Comparison of ENCODE assay signal across 1 cellular context in the genomic region with DNA sequence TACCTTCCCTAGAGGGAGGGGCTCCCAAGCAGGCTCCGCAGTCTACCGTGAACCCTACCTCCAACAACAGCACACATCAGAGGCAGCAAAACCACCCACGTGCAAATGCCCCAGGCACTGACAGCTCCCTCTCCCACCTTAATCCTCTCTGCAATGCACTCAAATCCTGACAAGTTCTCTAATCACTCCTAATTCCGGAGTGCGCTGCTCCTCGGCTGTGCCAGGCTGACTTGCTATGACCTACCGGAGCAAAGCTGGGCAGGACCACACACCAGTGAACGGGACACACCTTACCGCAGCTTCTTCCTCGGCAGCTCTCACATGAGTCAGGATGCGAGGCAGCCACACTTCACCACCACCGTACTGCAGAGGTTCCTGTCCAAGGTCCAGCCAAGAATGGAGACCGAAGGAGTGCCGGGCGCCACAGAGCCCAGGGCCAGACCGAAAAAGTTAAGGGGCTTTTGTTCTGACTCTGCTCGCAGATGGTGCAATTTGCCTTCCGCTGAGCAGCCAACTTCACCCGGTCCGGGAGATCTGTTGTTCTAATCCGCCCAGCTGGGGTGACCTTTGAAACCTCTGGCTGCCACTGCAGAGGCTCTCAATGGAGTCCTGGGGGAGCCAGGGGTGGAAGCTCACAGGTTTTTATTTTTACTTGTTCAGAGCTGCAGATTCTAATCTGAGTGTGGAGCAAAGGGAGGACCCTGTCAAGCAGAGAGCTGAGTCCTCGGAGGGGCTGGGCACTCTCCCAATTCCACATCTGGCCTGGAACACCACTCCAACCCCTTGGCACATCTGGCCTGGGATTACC.
TF ChIP-seq lines count a peak whose summit lies in the region.

No MANE protein-coding gene starts in this region.

TF ChIP-seq in HepG2, 621 proteins besides CTCF, POLR2A, EP300 and RAD21 (continued from another document and continues in another):
- TF ChIP-seq, protein P1, sequence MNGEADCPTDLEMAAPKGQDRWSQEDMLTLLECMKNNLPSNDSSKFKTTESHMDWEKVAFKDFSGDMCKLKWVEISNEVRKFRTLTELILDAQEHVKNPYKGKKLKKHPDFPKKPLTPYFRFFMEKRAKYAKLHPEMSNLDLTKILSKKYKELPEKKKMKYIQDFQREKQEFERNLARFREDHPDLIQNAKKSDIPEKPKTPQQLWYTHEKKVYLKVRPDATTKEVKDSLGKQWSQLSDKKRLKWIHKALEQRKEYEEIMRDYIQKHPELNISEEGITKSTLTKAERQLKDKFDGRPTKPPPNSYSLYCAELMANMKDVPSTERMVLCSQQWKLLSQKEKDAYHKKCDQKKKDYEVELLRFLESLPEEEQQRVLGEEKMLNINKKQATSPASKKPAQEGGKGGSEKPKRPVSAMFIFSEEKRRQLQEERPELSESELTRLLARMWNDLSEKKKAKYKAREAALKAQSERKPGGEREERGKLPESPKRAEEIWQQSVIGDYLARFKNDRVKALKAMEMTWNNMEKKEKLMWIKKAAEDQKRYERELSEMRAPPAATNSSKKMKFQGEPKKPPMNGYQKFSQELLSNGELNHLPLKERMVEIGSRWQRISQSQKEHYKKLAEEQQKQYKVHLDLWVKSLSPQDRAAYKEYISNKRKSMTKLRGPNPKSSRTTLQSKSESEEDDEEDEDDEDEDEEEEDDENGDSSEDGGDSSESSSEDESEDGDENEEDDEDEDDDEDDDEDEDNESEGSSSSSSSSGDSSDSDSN (CRISPR knock-in tag; IDR thresholded peaks at IDR 0.05): peak; percentile 63
- TF ChIP-seq ZNF556 (CRISPR knock-in tag; IDR thresholded peaks at IDR 0.05; ENCODE audit: borderline replicate concordance) (peak; percentile 53; the same call in 1 of the 2 replicates), NR2F1 (CRISPR knock-in tag; IDR thresholded peaks at IDR 0.05) (no peak), ZNF598 (CRISPR knock-in tag; IDR thresholded peaks at IDR 0.05; ENCODE audit: borderline replicate concordance) (0 out of 2 replicates have a peak, but pooled peaks have one; percentile 52), ZNF292 (CRISPR knock-in tag; IDR thresholded peaks at IDR 0.05; ENCODE audit: borderline replicate concordance, low read depth) (peak; percentile 93), ZNF331 (CRISPR knock-in tag; IDR thresholded peaks at IDR 0.05) (no peak), RFX1 (IDR thresholded peaks at IDR 0.05) (no peak), DRAP1 (CRISPR knock-in tag; IDR thresholded peaks at IDR 0.05) (no peak), THRA (CRISPR knock-in tag; IDR thresholded peaks at IDR 0.05; ENCODE audit: borderline replicate concordance) (no peak), MIXL1 (CRISPR knock-in tag; IDR thresholded peaks at IDR 0.05) (no peak), SP2 (CRISPR knock-in tag; IDR thresholded peaks at IDR 0.05) (no peak), ZSCAN21 (CRISPR knock-in tag; IDR thresholded peaks at IDR 0.05; ENCODE audit: borderline replicate concordance) (no peak; the same call in 1 of the 2 replicates), CHCHD3 (CRISPR knock-in tag; IDR thresholded peaks at IDR 0.05) (no peak), ZFP36L1 (CRISPR knock-in tag; IDR thresholded peaks at IDR 0.05) (no peak), ONECUT2 (CRISPR knock-in tag; IDR thresholded peaks at IDR 0.05) (no peak), ZNF274 (CRISPR knock-in tag; IDR thresholded peaks at IDR 0.05) (no peak), ZFP36 (IDR thresholded peaks at IDR 0.05; ENCODE audit: borderline replicate concordance, low read depth, low read length, partially characterized antibody) (no peak), DZIP1 (CRISPR knock-in tag; IDR thresholded peaks at IDR 0.05) (no peak), ZNF451 (CRISPR knock-in tag; IDR thresholded peaks at IDR 0.05) (no peak), ZNF776 (CRISPR knock-in tag; IDR thresholded peaks at IDR 0.05) (no peak), ZNF883 (CRISPR knock-in tag; IDR thresholded peaks at IDR 0.05; ENCODE audit: not compliant biosample characterization) (no peak), PAWR (CRISPR knock-in tag; IDR thresholded peaks at IDR 0.05; ENCODE audit: borderline replicate concordance) (no peak), HMG20A (CRISPR knock-in tag; IDR thresholded peaks at IDR 0.05; ENCODE audit: borderline replicate concordance) (no peak), GATAD1 (CRISPR knock-in tag; IDR thresholded peaks at IDR 0.05) (no peak), ZNF609 (CRISPR knock-in tag; IDR thresholded peaks at IDR 0.05; ENCODE audit: borderline replicate concordance) (0 out of 2 replicates have a peak, but pooled peaks have one; percentile 66), ZFP1 (CRISPR knock-in tag; IDR thresholded peaks at IDR 0.05) (no peak), NR3C1 (CRISPR knock-in tag; IDR thresholded peaks at IDR 0.05) (no peak), CBFB (CRISPR knock-in tag; IDR thresholded peaks at IDR 0.05) (peak; percentile 44; the same call in 1 of the 2 replicates)
- TF ChIP-seq, protein P2, sequence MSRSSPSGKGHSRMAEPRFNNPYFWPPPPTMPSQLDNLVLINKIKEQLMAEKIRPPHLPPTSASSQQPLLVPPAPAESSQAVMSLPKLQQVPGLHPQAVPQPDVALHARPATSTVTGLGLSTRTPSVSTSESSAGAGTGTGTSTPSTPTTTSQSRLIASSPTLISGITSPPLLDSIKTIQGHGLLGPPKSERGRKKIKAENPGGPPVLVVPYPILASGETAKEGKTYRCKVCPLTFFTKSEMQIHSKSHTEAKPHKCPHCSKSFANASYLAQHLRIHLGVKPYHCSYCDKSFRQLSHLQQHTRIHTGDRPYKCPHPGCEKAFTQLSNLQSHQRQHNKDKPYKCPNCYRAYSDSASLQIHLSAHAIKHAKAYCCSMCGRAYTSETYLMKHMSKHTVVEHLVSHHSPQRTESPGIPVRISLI (CRISPR knock-in tag; IDR thresholded peaks at IDR 0.05; ENCODE audit: borderline replicate concordance): no peak
- TF ChIP-seq, protein P3, sequence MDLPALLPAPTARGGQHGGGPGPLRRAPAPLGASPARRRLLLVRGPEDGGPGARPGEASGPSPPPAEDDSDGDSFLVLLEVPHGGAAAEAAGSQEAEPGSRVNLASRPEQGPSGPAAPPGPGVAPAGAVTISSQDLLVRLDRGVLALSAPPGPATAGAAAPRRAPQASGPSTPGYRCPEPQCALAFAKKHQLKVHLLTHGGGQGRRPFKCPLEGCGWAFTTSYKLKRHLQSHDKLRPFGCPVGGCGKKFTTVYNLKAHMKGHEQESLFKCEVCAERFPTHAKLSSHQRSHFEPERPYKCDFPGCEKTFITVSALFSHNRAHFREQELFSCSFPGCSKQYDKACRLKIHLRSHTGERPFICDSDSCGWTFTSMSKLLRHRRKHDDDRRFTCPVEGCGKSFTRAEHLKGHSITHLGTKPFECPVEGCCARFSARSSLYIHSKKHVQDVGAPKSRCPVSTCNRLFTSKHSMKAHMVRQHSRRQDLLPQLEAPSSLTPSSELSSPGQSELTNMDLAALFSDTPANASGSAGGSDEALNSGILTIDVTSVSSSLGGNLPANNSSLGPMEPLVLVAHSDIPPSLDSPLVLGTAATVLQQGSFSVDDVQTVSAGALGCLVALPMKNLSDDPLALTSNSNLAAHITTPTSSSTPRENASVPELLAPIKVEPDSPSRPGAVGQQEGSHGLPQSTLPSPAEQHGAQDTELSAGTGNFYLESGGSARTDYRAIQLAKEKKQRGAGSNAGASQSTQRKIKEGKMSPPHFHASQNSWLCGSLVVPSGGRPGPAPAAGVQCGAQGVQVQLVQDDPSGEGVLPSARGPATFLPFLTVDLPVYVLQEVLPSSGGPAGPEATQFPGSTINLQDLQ (CRISPR knock-in tag; IDR thresholded peaks at IDR 0.05): no peak
- TF ChIP-seq, protein P4, sequence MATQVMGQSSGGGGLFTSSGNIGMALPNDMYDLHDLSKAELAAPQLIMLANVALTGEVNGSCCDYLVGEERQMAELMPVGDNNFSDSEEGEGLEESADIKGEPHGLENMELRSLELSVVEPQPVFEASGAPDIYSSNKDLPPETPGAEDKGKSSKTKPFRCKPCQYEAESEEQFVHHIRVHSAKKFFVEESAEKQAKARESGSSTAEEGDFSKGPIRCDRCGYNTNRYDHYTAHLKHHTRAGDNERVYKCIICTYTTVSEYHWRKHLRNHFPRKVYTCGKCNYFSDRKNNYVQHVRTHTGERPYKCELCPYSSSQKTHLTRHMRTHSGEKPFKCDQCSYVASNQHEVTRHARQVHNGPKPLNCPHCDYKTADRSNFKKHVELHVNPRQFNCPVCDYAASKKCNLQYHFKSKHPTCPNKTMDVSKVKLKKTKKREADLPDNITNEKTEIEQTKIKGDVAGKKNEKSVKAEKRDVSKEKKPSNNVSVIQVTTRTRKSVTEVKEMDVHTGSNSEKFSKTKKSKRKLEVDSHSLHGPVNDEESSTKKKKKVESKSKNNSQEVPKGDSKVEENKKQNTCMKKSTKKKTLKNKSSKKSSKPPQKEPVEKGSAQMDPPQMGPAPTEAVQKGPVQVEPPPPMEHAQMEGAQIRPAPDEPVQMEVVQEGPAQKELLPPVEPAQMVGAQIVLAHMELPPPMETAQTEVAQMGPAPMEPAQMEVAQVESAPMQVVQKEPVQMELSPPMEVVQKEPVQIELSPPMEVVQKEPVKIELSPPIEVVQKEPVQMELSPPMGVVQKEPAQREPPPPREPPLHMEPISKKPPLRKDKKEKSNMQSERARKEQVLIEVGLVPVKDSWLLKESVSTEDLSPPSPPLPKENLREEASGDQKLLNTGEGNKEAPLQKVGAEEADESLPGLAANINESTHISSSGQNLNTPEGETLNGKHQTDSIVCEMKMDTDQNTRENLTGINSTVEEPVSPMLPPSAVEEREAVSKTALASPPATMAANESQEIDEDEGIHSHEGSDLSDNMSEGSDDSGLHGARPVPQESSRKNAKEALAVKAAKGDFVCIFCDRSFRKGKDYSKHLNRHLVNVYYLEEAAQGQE (IDR thresholded peaks at IDR 0.05; ENCODE audit: borderline replicate concordance in 1 of 2, low read depth in 1 of 2, low read length in 2 of 2): no peak
- TF ChIP-seq, protein P5, sequence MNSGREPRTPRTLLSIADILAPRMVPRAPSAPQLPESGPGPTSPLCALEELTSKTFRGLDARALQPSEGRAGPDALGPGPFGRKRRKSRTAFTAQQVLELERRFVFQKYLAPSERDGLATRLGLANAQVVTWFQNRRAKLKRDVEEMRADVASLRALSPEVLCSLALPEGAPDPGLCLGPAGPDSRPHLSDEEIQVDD (CRISPR knock-in tag; IDR thresholded peaks at IDR 0.05; ENCODE audit: borderline replicate concordance): no peak
